In the genomic region with DNA sequence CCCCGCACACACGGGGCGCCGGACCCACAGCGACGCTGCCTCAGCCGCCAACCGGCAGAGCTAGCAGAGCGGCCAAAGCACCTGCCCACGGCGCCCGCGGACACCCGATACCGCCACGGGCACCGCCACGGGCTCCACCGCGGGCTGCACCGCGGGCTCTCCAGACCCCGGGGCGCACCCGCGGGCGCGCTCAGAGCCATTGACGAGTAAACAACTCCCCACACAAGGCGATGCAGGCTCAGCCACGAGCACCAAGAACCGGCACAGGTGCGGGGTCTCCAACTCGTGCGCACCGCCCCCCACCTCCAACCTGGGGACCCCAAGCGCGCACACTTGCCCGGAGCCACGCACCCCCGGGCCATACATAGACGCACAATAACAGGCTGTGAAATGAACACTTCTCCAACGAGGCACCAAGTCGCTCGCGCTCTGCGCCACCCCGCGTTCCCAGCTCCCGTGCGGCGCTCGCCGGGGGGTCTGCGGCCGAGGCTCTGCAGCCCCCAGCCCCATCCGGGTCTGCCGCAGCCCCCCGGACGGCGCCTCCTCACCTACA, we compare ENCODE assay signal across 14 cellular contexts. TPM values are rescaled to one million over a fixed set of nuclear protein-coding genes. Genes with fewer than 3 reads are reported as not detected.
DNase-seq lines count a peak whose midpoint lies in the region; ATAC-seq and TF ChIP-seq lines count a peak whose summit lies in the region.
"Had no signal": no experiment of that assay in that cellular context is flagged by ENCODE, and none has a peak within 500 bp of the region (broad histone marks: within the 10 kb centered on the region; RNA-seq: fewer than 3 reads in every experiment).

No MANE protein-coding gene starts in this region.

- no peak overlapping the region for H2AK5ac ChIP-seq in trophoblast cell (ENCODE audit: low read length)

- no peaks in the 10 kb centered on the region for H3K9me3 ChIP-seq in BLaER1 treated with 17β-estradiol and CSF1 and Interleukin-3, amounts not matched to agents 10 nM and 100 nM (replicated peaks in 1 of 11)
- H3K9me3 ChIP-seq in left ventricle myocardium inferior (replicated peaks) (no peaks in the 10 kb centered on the region), trophoblast cell (ENCODE audit: insufficient read depth, low read depth, low read length) (peaks cover 19% of the 10 kb centered on the region), Karpas-422 (ENCODE audit: low read length) (no peaks in the 10 kb centered on the region)
- H3K9me3 ChIP-seq: sigmoid colon, transverse colon had no signal

- H3K9ac ChIP-seq in BLaER1 treated with 17β-estradiol and CSF1 and Interleukin-3, amounts not matched to agents 10 nM and 100 nM, result peak overlapping the region in 6 of 11 experiments; percentile 8 to 36 (median 22); a peak in 6 of 22 replicates
- no peak overlapping the region for H3K9ac ChIP-seq in trophoblast cell (ENCODE audit: low read length)
- H3K9ac ChIP-seq in Karpas-422 (ENCODE audit: low read length), result no peak overlapping the region

- H3K4me3 Mint-ChIP-seq in WTC11, result peak overlapping the region; percentile 63

- ATAC-seq in WTC11, result no peak

- no peak overlapping the region for H2BK5ac ChIP-seq in trophoblast cell (ENCODE audit: low read depth, low read length, poor library complexity)

- peaks cover 10% of the 10 kb centered on the region for H3K36me3 Mint-ChIP-seq in WTC11

- POLR2A ChIA-PET in WTC11 (lab: Charles Lee), result interaction anchor here (0.9 kb wide), 1 partner anchor 222 kb away, joined by 3 read pairs; no protein-coding TSS in a partner anchor

- CTCF ChIA-PET in WTC11 (lab: Charles Lee), result interaction anchor here (1.0 to 4.4 kb wide), 5 partner anchors 18 to 96 kb away, joined by 4 to 32 read pairs (median 8); no protein-coding TSS in a partner anchor

- H3K23ac ChIP-seq in trophoblast cell (ENCODE audit: low read length), result no peak overlapping the region

- no peak overlapping the region for H4K91ac ChIP-seq in trophoblast cell (ENCODE audit: low read depth, low read length)

- no peak overlapping the region for H4K12ac ChIP-seq in trophoblast cell (ENCODE audit: low read depth, low read length)

- H3K4ac ChIP-seq in trophoblast cell (ENCODE audit: low read depth, low read length), result no peak overlapping the region

- peaks cover 51% of the 10 kb centered on the region for H3K27me3 Mint-ChIP-seq in WTC11 (ENCODE audit: low read depth)

- peak overlapping the region; percentile 48 to 100 (median 94) for H3K4me2 ChIP-seq in BLaER1 treated with 17β-estradiol and CSF1 and Interleukin-3, amounts not matched to agents 10 nM and 100 nM
- peak overlapping the region; percentile 40 for H3K4me2 ChIP-seq in trophoblast cell (ENCODE audit: low read length)
- H3K4me2 ChIP-seq in Karpas-422 (ENCODE audit: low read depth, low read length, poor library complexity, severe bottlenecking), result no peak overlapping the region

- no peak overlapping the region for H2BK120ac ChIP-seq in trophoblast cell (ENCODE audit: insufficient read depth, low read length, poor library complexity)

- no peaks in the 10 kb centered on the region for H3K79me1 ChIP-seq in trophoblast cell (ENCODE audit: low read length)

- H3K79me2 ChIP-seq in trophoblast cell (ENCODE audit: control insufficient read depth, insufficient read depth, low read length, poor library complexity), result no peaks in the 10 kb centered on the region
- no peaks in the 10 kb centered on the region for H3K79me2 ChIP-seq in Karpas-422 (ENCODE audit: low read length)

- H2AFZ ChIP-seq in trophoblast cell (ENCODE audit: insufficient read depth, low read length, poor library complexity) (no peak overlapping the region), Karpas-422 (ENCODE audit: low read length) (no peak overlapping the region)

- in situ Hi-C loops in KBM-7 (cut with MboI; ENCODE audit: low pct_unique_long_range_greater_than_20kb, low sequenced_read_pairs), result no loop called here

- no peaks in the 10 kb centered on the region for H3K9me2 ChIP-seq in Karpas-422 (replicated peaks; ENCODE audit: insufficient read depth, low read length)

- intact Hi-C loops in left ventricle myocardium inferior (cut with micrococcal nuclease), result no loop called here

- no peak overlapping the region for H3K27ac Mint-ChIP-seq in WTC11

- TF ChIP-seq CTCF in WTC11 (IDR thresholded peaks at IDR 0.05) (no peak), left ventricle myocardium inferior (IDR thresholded peaks at IDR 0.05; ENCODE audit: borderline replicate concordance) (no peak)

- H3K18ac ChIP-seq in trophoblast cell (ENCODE audit: low read length), result no peak overlapping the region

- no peak overlapping the region for H2BK12ac ChIP-seq in trophoblast cell (ENCODE audit: low read length)

- no peak overlapping the region for H3K14ac ChIP-seq in trophoblast cell (ENCODE audit: low read length)

- peaks cover 0 to 29% (median 24%) of the 10 kb centered on the region in 11 experiments; a peak in 19 of 22 replicates for H3K27me3 ChIP-seq in BLaER1 treated with 17β-estradiol and CSF1 and Interleukin-3, amounts not matched to agents 10 nM and 100 nM
- peaks cover 21% of the 10 kb centered on the region for H3K27me3 ChIP-seq in left ventricle myocardium inferior (ENCODE audit: low read depth)
- H3K27me3 ChIP-seq in trophoblast cell (ENCODE audit: insufficient read depth, low read length), result peaks cover 24% of the 10 kb centered on the region
- H3K27me3 ChIP-seq in Karpas-422 (ENCODE audit: low read length), result no peaks in the 10 kb centered on the region

- peak overlapping the region in 8 of 10 experiments; percentile 16 to 57 (median 36); a peak in 11 of 20 replicates for H3K4me3 ChIP-seq in BLaER1 treated with 17β-estradiol and CSF1 and Interleukin-3, amounts not matched to agents 10 nM and 100 nM
- H3K4me3 ChIP-seq in left ventricle myocardium inferior (peak overlapping the region; percentile 65), trophoblast cell (ENCODE audit: low read depth, low read length) (no peak overlapping the region), Karpas-422 (ENCODE audit: low read length) (no peak overlapping the region)
- H3K4me3 ChIP-seq: SK-N-MC had no signal

- H3K27ac ChIP-seq in BLaER1 treated with 17β-estradiol and CSF1 and Interleukin-3, amounts not matched to agents 10 nM and 100 nM, result peak overlapping the region in 2 of 11 experiments; percentile 19 to 38; a peak in 2 of 22 replicates
- H3K27ac ChIP-seq in left ventricle myocardium inferior (replicated peaks) (peak overlapping the region; percentile 40), trophoblast cell (ENCODE audit: low read depth, low read length) (no peak overlapping the region), Karpas-422 (ENCODE audit: low read length) (no peak overlapping the region)
- H3K27ac ChIP-seq: sigmoid colon, SK-N-MC, transverse colon had no signal

- no peak overlapping the region for H4K8ac ChIP-seq in trophoblast cell (ENCODE audit: low read depth, low read length)

- DNase-seq in WTC11 (ENCODE audit: low spot score) (no peak), left ventricle myocardium inferior (no peak), trophoblast cell (no peak), DMS153 (lab: John Stamatoyannopoulos, UW) (no peak), KBM-7 (no peak), Karpas-422 (no peak), SKM-1 treated with dmso at 0.1 percent for 144 hours (lab: John Stamatoyannopoulos, UW; ENCODE audit: unreplicated experiment) (no peak)
- DNase-seq: NCI-H146 had no signal

- H3K9me3 Mint-ChIP-seq in WTC11, result peaks cover 12% of the 10 kb centered on the region

- peaks cover 0 to 79% (median 26%) of the 10 kb centered on the region in 11 experiments; a peak in 15 of 22 replicates for H4K20me1 ChIP-seq in BLaER1 treated with 17β-estradiol and CSF1 and Interleukin-3, amounts not matched to agents 10 nM and 100 nM
- no peaks in the 10 kb centered on the region for H4K20me1 ChIP-seq in Karpas-422 (ENCODE audit: insufficient read depth, low read depth, low read length)

- peaks cover 69 to 76% (median 73%) of the 10 kb centered on the region in 10 experiments for H3K4me1 ChIP-seq in BLaER1 treated with 17β-estradiol and CSF1 and Interleukin-3, amounts not matched to agents 10 nM and 100 nM
- peaks cover 75% of the 10 kb centered on the region for H3K4me1 ChIP-seq in left ventricle myocardium inferior
- H3K4me1 ChIP-seq in trophoblast cell (ENCODE audit: control insufficient read depth in 1 of 2, insufficient read depth in 2 of 2, low read length in 2 of 2), result no peaks in the 10 kb centered on the region
- H3K4me1 ChIP-seq in Karpas-422 (ENCODE audit: low read length), result peaks cover 9% of the 10 kb centered on the region

- H3K4me1 Mint-ChIP-seq in WTC11, result peaks cover 12% of the 10 kb centered on the region

- no CpG with 5 or more reads among the region's 61 CpGs for WGBS in trophoblast cell (ENCODE audit: extremely low coverage, insufficient coverage, insufficient read length)

- peaks cover 0 to 24% (median 12%) of the 10 kb centered on the region in 11 experiments; a peak in 13 of 22 replicates for H3K36me3 ChIP-seq in BLaER1 treated with 17β-estradiol and CSF1 and Interleukin-3, amounts not matched to agents 10 nM and 100 nM
- H3K36me3 ChIP-seq in left ventricle myocardium inferior, result peaks cover 13% of the 10 kb centered on the region
- peaks cover 8 to 10% of the 10 kb centered on the region in 2 experiments for H3K36me3 ChIP-seq in trophoblast cell (ENCODE audit: control insufficient read depth in 1 of 2, insufficient read depth in 2 of 2, low read length in 2 of 2)
- H3K36me3 ChIP-seq in Karpas-422 (ENCODE audit: insufficient read depth, low read length), result no peaks in the 10 kb centered on the region

TF ChIP-seq in WTC11, 78 proteins besides CTCF, POLR2A, EP300 and RAD21 (continues in another document):
- TF ChIP-seq IRF2 (CRISPR knock-in tag; IDR thresholded peaks at IDR 0.05; ENCODE audit: borderline replicate concordance, low read depth), result no peak
- TF ChIP-seq SP1 (CRISPR knock-in tag; conservative IDR thresholded peaks at IDR 0.05), result no peak
- no peak for TF ChIP-seq ZNF232 (CRISPR knock-in tag; IDR thresholded peaks at IDR 0.05)
- TF ChIP-seq ZMAT4 (CRISPR knock-in tag; IDR thresholded peaks at IDR 0.05), result no peak

RNA-seq across cellular contexts. Expression of gene IFITM10, which starts 1.9 kb away (rescaled TPM):
- total RNA-seq in WTC11 (2021) (0.80 to 1.7 TPM (median 1.3 TPM) in 3 replicates), left ventricle myocardium inferior (0.58 TPM)
- polyA plus RNA-seq in trophoblast cell (2013), result 1.0 and 1.3 TPM in 2 replicates
- total RNA-seq in Karpas-422 (2014; rRNA removed; shearing (Covaris generic); ENCODE audit: low replicate concordance), result not detected in 2 replicates

RNA-seq across cellular contexts. Expression of gene CTSD, which starts 15.2 kb away (rescaled TPM):
- total RNA-seq in WTC11 (2021) (194 to 199 TPM (median 198 TPM) in 3 replicates), left ventricle myocardium inferior (831 TPM)
- polyA plus RNA-seq in trophoblast cell (2013), result 141 and 149 TPM in 2 replicates
- 26.1 and 52.8 TPM in 2 replicates for total RNA-seq in Karpas-422 (2014; rRNA removed; shearing (Covaris generic); ENCODE audit: low replicate concordance)

RNA-seq across cellular contexts. Expression of gene KRTAP5-6, which starts 51.5 kb away (rescaled TPM):
- total RNA-seq in WTC11 (2021), result 0.35 TPM in 1 of 3 replicates, not detected in the others
- not detected for total RNA-seq in left ventricle myocardium inferior
- polyA plus RNA-seq in trophoblast cell (2013), result not detected in 2 replicates
- total RNA-seq in Karpas-422 (2014; rRNA removed; shearing (Covaris generic); ENCODE audit: low replicate concordance), result not detected in 2 replicates
- total RNA-seq: Daoy, fibroblast of villous mesenchyme, sigmoid colon, transverse colon had no signal
- polyA plus RNA-seq: sigmoid colon had no signal

Comparison
In these comparisons a context has a peak if more than half of its experiments do, and no peak if none do; other contexts are left out.
1. H3K4me3 ChIP-seq: peak in BLaER1 treated with 17β-estradiol and CSF1 and Interleukin-3, amounts not matched to agents 10 nM and 100 nM (8 of 10) and left ventricle myocardium inferior (single experiment); none in trophoblast cell (single experiment) and Karpas-422 (single experiment).
2. H3K9ac ChIP-seq: peak in BLaER1 treated with 17β-estradiol and CSF1 and Interleukin-3, amounts not matched to agents 10 nM and 100 nM (6 of 11); none in trophoblast cell (single experiment) and Karpas-422 (single experiment).